Comparison of ENCODE assay signal across 1 cellular context in the genomic region with DNA sequence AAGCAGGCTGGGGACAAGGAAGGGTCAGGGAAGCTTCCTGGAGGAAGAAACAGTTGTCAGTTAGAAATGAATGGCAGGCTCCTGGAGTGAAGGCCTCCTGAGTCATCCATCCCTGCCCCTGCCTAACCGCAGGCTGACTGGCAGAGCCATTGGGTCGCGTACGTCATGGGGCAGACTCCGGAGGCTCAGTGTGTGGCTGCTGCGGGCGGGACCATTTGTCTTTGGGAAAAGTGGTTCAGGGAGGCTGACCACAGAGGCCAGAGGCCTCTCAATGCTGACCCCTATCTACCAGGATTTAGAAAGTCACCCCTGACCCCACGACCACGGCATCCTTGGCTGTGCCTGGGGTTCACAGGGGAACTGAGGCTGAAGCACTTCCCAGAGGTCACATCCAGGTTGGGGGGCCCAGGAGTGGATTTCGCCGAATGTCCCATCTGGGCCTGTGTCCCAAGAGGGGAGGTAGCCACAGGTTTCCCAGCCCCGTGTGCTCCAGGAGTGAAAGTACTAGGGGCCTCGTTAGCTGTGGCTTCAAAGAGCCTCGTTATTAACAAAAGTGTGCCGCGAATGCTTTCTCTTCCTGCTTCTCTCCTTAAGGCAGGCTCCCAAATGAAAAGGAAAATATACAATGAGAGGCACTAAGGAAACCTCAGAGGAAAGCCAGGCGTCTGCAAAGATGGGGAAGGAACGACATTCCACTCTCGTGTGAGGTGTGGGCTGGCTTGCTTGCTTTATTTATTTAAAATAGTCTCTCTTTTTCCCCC.
TF ChIP-seq lines count a peak whose summit lies in the region.

No MANE protein-coding gene starts in this region.

TF ChIP-seq in GM23338, 12 proteins besides CTCF, POLR2A, EP300 and RAD21 (continued from another document):
- TF ChIP-seq, protein P1, sequence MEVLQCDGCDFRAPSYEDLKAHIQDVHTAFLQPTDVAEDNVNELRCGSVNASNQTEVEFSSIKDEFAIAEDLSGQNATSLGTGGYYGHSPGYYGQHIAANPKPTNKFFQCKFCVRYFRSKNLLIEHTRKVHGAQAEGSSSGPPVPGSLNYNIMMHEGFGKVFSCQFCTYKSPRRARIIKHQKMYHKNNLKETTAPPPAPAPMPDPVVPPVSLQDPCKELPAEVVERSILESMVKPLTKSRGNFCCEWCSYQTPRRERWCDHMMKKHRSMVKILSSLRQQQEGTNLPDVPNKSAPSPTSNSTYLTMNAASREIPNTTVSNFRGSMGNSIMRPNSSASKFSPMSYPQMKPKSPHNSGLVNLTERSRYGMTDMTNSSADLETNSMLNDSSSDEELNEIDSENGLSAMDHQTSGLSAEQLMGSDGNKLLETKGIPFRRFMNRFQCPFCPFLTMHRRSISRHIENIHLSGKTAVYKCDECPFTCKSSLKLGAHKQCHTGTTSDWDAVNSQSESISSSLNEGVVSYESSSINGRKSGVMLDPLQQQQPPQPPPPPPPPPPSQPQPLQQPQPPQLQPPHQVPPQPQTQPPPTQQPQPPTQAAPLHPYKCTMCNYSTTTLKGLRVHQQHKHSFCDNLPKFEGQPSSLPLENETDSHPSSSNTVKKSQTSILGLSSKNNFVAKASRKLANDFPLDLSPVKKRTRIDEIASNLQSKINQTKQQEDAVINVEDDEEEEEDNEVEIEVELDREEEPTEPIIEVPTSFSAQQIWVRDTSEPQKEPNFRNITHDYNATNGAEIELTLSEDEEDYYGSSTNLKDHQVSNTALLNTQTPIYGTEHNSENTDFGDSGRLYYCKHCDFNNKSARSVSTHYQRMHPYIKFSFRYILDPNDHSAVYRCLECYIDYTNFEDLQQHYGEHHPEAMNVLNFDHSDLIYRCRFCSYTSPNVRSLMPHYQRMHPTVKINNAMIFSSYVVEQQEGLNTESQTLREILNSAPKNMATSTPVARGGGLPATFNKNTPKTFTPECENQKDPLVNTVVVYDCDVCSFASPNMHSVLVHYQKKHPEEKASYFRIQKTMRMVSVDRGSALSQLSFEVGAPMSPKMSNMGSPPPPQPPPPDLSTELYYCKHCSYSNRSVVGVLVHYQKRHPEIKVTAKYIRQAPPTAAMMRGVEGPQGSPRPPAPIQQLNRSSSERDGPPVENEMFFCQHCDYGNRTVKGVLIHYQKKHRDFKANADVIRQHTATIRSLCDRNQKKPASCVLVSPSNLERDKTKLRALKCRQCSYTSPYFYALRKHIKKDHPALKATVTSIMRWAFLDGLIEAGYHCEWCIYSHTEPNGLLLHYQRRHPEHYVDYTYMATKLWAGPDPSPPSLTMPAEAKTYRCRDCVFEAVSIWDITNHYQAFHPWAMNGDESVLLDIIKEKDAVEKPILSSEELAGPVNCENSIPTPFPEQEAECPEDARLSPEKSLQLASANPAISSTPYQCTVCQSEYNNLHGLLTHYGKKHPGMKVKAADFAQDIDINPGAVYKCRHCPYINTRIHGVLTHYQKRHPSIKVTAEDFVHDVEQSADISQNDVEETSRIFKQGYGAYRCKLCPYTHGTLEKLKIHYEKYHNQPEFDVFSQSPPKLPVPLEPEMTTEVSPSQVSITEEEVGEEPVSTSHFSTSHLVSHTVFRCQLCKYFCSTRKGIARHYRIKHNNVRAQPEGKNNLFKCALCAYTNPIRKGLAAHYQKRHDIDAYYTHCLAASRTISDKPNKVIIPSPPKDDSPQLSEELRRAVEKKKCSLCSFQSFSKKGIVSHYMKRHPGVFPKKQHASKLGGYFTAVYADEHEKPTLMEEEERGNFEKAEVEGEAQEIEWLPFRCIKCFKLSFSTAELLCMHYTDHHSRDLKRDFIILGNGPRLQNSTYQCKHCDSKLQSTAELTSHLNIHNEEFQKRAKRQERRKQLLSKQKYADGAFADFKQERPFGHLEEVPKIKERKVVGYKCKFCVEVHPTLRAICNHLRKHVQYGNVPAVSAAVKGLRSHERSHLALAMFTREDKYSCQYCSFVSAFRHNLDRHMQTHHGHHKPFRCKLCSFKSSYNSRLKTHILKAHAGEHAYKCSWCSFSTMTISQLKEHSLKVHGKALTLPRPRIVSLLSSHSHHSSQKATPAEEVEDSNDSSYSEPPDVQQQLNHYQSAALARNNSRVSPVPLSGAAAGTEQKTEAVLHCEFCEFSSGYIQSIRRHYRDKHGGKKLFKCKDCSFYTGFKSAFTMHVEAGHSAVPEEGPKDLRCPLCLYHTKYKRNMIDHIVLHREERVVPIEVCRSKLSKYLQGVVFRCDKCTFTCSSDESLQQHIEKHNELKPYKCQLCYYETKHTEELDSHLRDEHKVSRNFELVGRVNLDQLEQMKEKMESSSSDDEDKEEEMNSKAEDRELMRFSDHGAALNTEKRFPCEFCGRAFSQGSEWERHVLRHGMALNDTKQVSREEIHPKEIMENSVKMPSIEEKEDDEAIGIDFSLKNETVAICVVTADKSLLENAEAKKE (CRISPR knock-in tag; IDR thresholded peaks at IDR 0.05), result no peak
- TF ChIP-seq EZH2 (IDR thresholded peaks at IDR 0.05; ENCODE audit: low read depth, unreplicated experiment) (no peak), POLR2AphosphoS5 (IDR thresholded peaks at IDR 0.05; ENCODE audit: low read depth) (no peak), ZNF331 (CRISPR knock-in tag; IDR thresholded peaks at IDR 0.05; ENCODE audit: low read depth) (no peak), STAT1 (IDR thresholded peaks at IDR 0.05; ENCODE audit: unreplicated experiment) (no peak), ZNF114 (CRISPR knock-in tag; IDR thresholded peaks at IDR 0.05) (no peak)
- TF ChIP-seq, protein P2, sequence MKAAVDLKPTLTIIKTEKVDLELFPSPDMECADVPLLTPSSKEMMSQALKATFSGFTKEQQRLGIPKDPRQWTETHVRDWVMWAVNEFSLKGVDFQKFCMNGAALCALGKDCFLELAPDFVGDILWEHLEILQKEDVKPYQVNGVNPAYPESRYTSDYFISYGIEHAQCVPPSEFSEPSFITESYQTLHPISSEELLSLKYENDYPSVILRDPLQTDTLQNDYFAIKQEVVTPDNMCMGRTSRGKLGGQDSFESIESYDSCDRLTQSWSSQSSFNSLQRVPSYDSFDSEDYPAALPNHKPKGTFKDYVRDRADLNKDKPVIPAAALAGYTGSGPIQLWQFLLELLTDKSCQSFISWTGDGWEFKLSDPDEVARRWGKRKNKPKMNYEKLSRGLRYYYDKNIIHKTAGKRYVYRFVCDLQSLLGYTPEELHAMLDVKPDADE (IDR thresholded peaks at IDR 0.05), result no peak
TF ChIP-seq in GM23338: peak in this region for 0.
